In genomic region chr10:5775705-5776104, GRCh38 we compare ENCODE assay signal across 9 cellular contexts. TPM values are rescaled to one million over a fixed set of nuclear protein-coding genes. Genes with fewer than 3 reads are reported as not detected.
DNase-seq lines count a peak whose midpoint lies in the region; ATAC-seq and TF ChIP-seq lines count a peak whose summit lies in the region.
"Had no signal": no experiment of that assay in that cellular context is flagged by ENCODE, and none has a peak within 500 bp of the region (broad histone marks: within the 10 kb centered on the region; RNA-seq: fewer than 3 reads in every experiment).

No MANE protein-coding gene starts in this region.

- ATAC-seq in GM21423 (IDR thresholded peaks at IDR 0.05; ENCODE audit: unreplicated experiment) (no peak), HG03039 (IDR thresholded peaks at IDR 0.05; ENCODE audit: unreplicated experiment) (no peak)

- H3K4me3 ChIP-seq in breast epithelium (no peak overlapping the region), mammary epithelial cell (replicated peaks in 1 of 3; ENCODE audit: insufficient read depth in 1 of 3, low read depth in 2 of 3, low read length in 3 of 3) (no peak overlapping the region), dorsolateral prefrontal cortex (no peak overlapping the region), skeletal muscle tissue (ENCODE audit: low read length in 3 of 3) (no peak overlapping the region), vagina (no peak overlapping the region), PC-9 (no peak overlapping the region)
- H3K4me3 ChIP-seq: A549 had no signal

- H3K79me2 ChIP-seq in mammary epithelial cell (ENCODE audit: insufficient read depth, low read length) (peaks cover 92% of the 10 kb centered on the region), PC-9 (ENCODE audit: low read depth) (peaks cover 57% of the 10 kb centered on the region)

- H4K20me1 ChIP-seq in mammary epithelial cell (ENCODE audit: insufficient read depth, low read length) (peaks cover 4% of the 10 kb centered on the region), PC-9 (ENCODE audit: insufficient read depth) (peaks cover 25% of the 10 kb centered on the region)

- DNase-seq in breast epithelium (ENCODE audit: low spot score in 2 of 2) (no peak), mammary epithelial cell (no peak), dorsolateral prefrontal cortex (peak in 1 of 10 donors; percentile 17), vagina (ENCODE audit: extremely low spot score in 2 of 2) (no peak), PC-9 (no peak)

- TF ChIP-seq POLR2A in breast epithelium (IDR thresholded peaks at IDR 0.05): no peak
- no peak for TF ChIP-seq POLR2A in vagina (IDR thresholded peaks at IDR 0.05)

- intact Hi-C loops in breast epithelium (cut with DNase I; ENCODE audit: low total_unique reads): no loop called here
- intact Hi-C loops in mammary epithelial cell (cut with micrococcal nuclease): no loop called here
- intact Hi-C loops in dorsolateral prefrontal cortex (cut with DNase I): no loop called here
- intact Hi-C loops in vagina (cut with DNase I): no loop called here
- intact Hi-C loops in PC-9 (cut with micrococcal nuclease; ENCODE audit: unreplicated experiment): no loop called here

- H3K4me1 ChIP-seq in breast epithelium: peaks cover 0 to 9% of the 10 kb centered on the region in 2 donors
- H3K4me1 ChIP-seq in mammary epithelial cell (ENCODE audit: insufficient read depth, low read length): no peaks in the 10 kb centered on the region
- peaks cover 18 to 32% (median 27%) of the 10 kb centered on the region in 3 donors for H3K4me1 ChIP-seq in skeletal muscle tissue (ENCODE audit: control insufficient read depth in 3 of 3, insufficient read depth in 3 of 3, low read length in 3 of 3)
- H3K4me1 ChIP-seq in vagina: peaks cover 26% of the 10 kb centered on the region
- H3K4me1 ChIP-seq in PC-9 (replicated peaks; ENCODE audit: insufficient read depth): no peaks in the 10 kb centered on the region
- H3K4me1 ChIP-seq: A549 had no signal

- H3K27me3 ChIP-seq in breast epithelium (no peaks in the 10 kb centered on the region), mammary epithelial cell (ENCODE audit: insufficient read depth, low read length) (no peaks in the 10 kb centered on the region), dorsolateral prefrontal cortex (no peaks in the 10 kb centered on the region), skeletal muscle tissue (ENCODE audit: control insufficient read depth in 3 of 3, insufficient read depth in 3 of 3, low read length in 3 of 3) (no peaks in the 10 kb centered on the region), vagina (no peaks in the 10 kb centered on the region), PC-9 (ENCODE audit: insufficient read depth, low read depth) (no peaks in the 10 kb centered on the region)

- no peaks in the 10 kb centered on the region for H3K9me2 ChIP-seq in PC-9 (ENCODE audit: insufficient read depth)

- CTCF ChIA-PET in mammary epithelial cell (lab: Charles Lee; ENCODE audit: low non-redundant PET): no interaction called here
- CTCF ChIA-PET in PC-9 (lab: Charles Lee): no interaction called here

- 90% methylated on average over 8 of the region's 16 CpGs for WGBS in mammary epithelial cell (ENCODE audit: low coverage, missing lambda C conversion rate)

- TF ChIP-seq CTCF in breast epithelium (IDR thresholded peaks at IDR 0.05) (no peak), mammary epithelial cell (conservative IDR thresholded peaks at IDR 0.05 in 1 of 2, IDR thresholded peaks at IDR 0.05 in 1 of 2; ENCODE audit: extremely low read depth in 1 of 2, insufficient read depth in 1 of 2, low read depth in 1 of 2, low read length in 2 of 2) (no peak), dorsolateral prefrontal cortex (IDR thresholded peaks at IDR 0.05 in 54 of 56, conservative IDR thresholded peaks at IDR 0.05 in 2 of 56; ENCODE audit: low read depth in 1 of 56, partially characterized antibody in 56 of 56) (no peak), vagina (IDR thresholded peaks at IDR 0.05) (no peak), PC-9 (conservative IDR thresholded peaks at IDR 0.05) (no peak)

- H3K9ac ChIP-seq in mammary epithelial cell (ENCODE audit: insufficient read depth, low read length) (no peak overlapping the region), skeletal muscle tissue (ENCODE audit: low read depth in 1 of 3, low read length in 3 of 3) (peak overlapping the region in 2 of 3 donors; percentile 10 to 51)

- BruUV-seq in mammary epithelial cell (replicated peaks; lab: Mats Ljungman, UMichigan): no TSS peak
- BruUV-seq in PC-9 (replicated peaks; lab: Mats Ljungman, UMichigan): no TSS peak

- H2AFZ ChIP-seq in mammary epithelial cell (ENCODE audit: low read depth, low read length) (no peak overlapping the region), PC-9 (no peak overlapping the region)

- H3K9me3 ChIP-seq in breast epithelium (no peaks in the 10 kb centered on the region), mammary epithelial cell (replicated peaks; ENCODE audit: insufficient read depth, low read length) (no peaks in the 10 kb centered on the region), skeletal muscle tissue (ENCODE audit: control insufficient read depth in 3 of 3, low read length in 3 of 3) (no peaks in the 10 kb centered on the region), vagina (no peaks in the 10 kb centered on the region), PC-9 (ENCODE audit: insufficient read depth, low read depth) (no peaks in the 10 kb centered on the region)
- H3K9me3 ChIP-seq: A549 had no signal

- H3F3A ChIP-seq in PC-9 (ENCODE audit: insufficient read depth, low read depth): 0 out of 2 replicates have a peak, but pooled peaks cover 3% of the 10 kb centered on the region

- POLR2A ChIA-PET in PC-9 (lab: Charles Lee; ENCODE audit: unreplicated experiment): no interaction called here

- no peaks in the 10 kb centered on the region for H3K36me3 ChIP-seq in breast epithelium
- peaks cover 17% of the 10 kb centered on the region for H3K36me3 ChIP-seq in mammary epithelial cell (ENCODE audit: insufficient read depth, low read length)
- peaks cover 6 to 14% (median 11%) of the 10 kb centered on the region in 3 donors for H3K36me3 ChIP-seq in skeletal muscle tissue (ENCODE audit: control insufficient read depth in 3 of 3, insufficient read depth in 3 of 3, low read length in 3 of 3)
- H3K36me3 ChIP-seq in vagina: peaks cover 0 to 9% of the 10 kb centered on the region in 2 donors
- 0 out of 2 replicates have a peak, but pooled peaks cover 3% of the 10 kb centered on the region for H3K36me3 ChIP-seq in PC-9 (ENCODE audit: low read depth)

- dilution Hi-C loops in mammary epithelial cell (cut with HindIII; ENCODE audit: low sequenced_read_pairs): no loop called here

- in situ Hi-C loops in mammary epithelial cell (cut with MboI; ENCODE audit: low sequenced_read_pairs in 2 of 2): no loop called here

- H3K4me2 ChIP-seq in mammary epithelial cell (ENCODE audit: insufficient read depth, low read depth, low read length) (no peak overlapping the region), PC-9 (no peak overlapping the region)
- H3K4me2 ChIP-seq: A549 had no signal

- peak overlapping the region; percentile 54 to 65 for H3K27ac ChIP-seq in breast epithelium
- no peak overlapping the region for H3K27ac ChIP-seq in mammary epithelial cell (ENCODE audit: insufficient read depth, low read depth, low read length)
- H3K27ac ChIP-seq in dorsolateral prefrontal cortex: peak overlapping the region in 47 of 59 donors; percentile 5 to 77 (median 60)
- H3K27ac ChIP-seq in skeletal muscle tissue (ENCODE audit: low read depth, low read length): no peak overlapping the region
- peak overlapping the region; percentile 46 for H3K27ac ChIP-seq in vagina
- no peak overlapping the region for H3K27ac ChIP-seq in PC-9
- H3K27ac ChIP-seq: A549 had no signal

RNA-seq across cellular contexts. Expression of gene GDI2, which starts 37.5 kb away (rescaled TPM):
- 100 to 1,000 TPM; 249 to 342 (median 259) TPM for total RNA-seq in breast epithelium
- total RNA-seq in mammary epithelial cell: 100 to 1,000 TPM; 202 to 306 TPM
- polyA plus RNA-seq in mammary epithelial cell: 193 TPM
- 201 TPM for polyA minus RNA-seq in mammary epithelial cell
- 100 to 1,000 TPM in 108 of 120 experiments, 10 to 100 TPM in 12; 73.4 to 149 (median 121) TPM for total RNA-seq in dorsolateral prefrontal cortex
- total RNA-seq in skeletal muscle tissue: 483 TPM
- 174 TPM for total RNA-seq in vagina
- 152 and 196 TPM in 2 replicates for total RNA-seq in PC-9 (2021)

Comparison
In these comparisons a context has a peak if more than half of its experiments do, and no peak if none do; other contexts are left out.
1. H3K27ac ChIP-seq: peak in breast epithelium (2 of 2), dorsolateral prefrontal cortex (47 of 59) and vagina (single experiment); none in mammary epithelial cell (single experiment), skeletal muscle tissue (single experiment) and PC-9 (single experiment).